ENCODE assay signal across 13 cellular contexts in genomic region chr12:6276247-6276887, GRCh38. TPM values are rescaled to one million over a fixed set of nuclear protein-coding genes. Genes with fewer than 3 reads are reported as not detected.
"Had no signal": no experiment of that assay in that cellular context is flagged by ENCODE, and none has a peak within 500 bp of the region (broad histone marks: within the 10 kb centered on the region; RNA-seq: fewer than 3 reads in every experiment).

No MANE protein-coding gene starts in this region.

- H3K27ac Mint-ChIP-seq: activated naive CD4-positive, alpha-beta T cell treated with anti-CD3 and anti-CD28 coated beads, Interleukin-2, amount 50 U/mL, for 72 hours; natural killer cell treated with Interleukin-12 subunit alpha and Interleukin-12 subunit beta and Interleukin-15 and Interleukin-18, amount 100 ng/mL, for 72 hours; stimulated activated effector memory CD8-positive, alpha-beta T cell treated with anti-CD3 and anti-CD28 coated beads, Interleukin-12 subunit alpha, Interleukin-12 subunit beta, amount 100 ng/mL, for 72 hours had no signal

- H3K4me3 ChIP-seq: esophagus muscularis mucosa, skin epidermis, transverse colon had no signal

- H3K4me3 Mint-ChIP-seq: natural killer cell treated with Interleukin-12 subunit alpha and Interleukin-12 subunit beta and Interleukin-15 and Interleukin-18, amount 100 ng/mL, for 72 hours; stimulated activated effector memory CD8-positive, alpha-beta T cell treated with anti-CD3 and anti-CD28 coated beads, Interleukin-12 subunit alpha, Interleukin-12 subunit beta, amount 100 ng/mL, for 72 hours had no signal

- H3K36me3 ChIP-seq: esophagus muscularis mucosa, transverse colon had no signal

- H3K36me3 Mint-ChIP-seq: activated naive CD4-positive, alpha-beta T cell treated with anti-CD3 and anti-CD28 coated beads, Interleukin-2, amount 50 U/mL, for 72 hours; natural killer cell treated with Interleukin-12 subunit alpha and Interleukin-12 subunit beta and Interleukin-15 and Interleukin-18, amount 100 ng/mL, for 72 hours had no signal

- ATAC-seq: activated naive CD4-positive, alpha-beta T cell treated with anti-CD3 and anti-CD28 coated beads, Interleukin-2, amount 50 U/mL, for 72 hours; natural killer cell treated with Interleukin-12 subunit alpha and Interleukin-12 subunit beta and Interleukin-15 and Interleukin-18, amount 100 ng/mL, for 72 hours; stimulated activated effector memory CD8-positive, alpha-beta T cell treated with anti-CD3 and anti-CD28 coated beads, Interleukin-12 subunit alpha, Interleukin-12 subunit beta, amount 100 ng/mL, for 72 hours had no signal

- H3K9me3 ChIP-seq: esophagus muscularis mucosa, transverse colon had no signal

- DNase-seq: activated CD4-positive, alpha-beta T cell treated with anti-CD3 and anti-CD28 coated beads, Interleukin-2, amount 50 U/mL, for 1 hour; activated T-cell treated with anti-CD3 and anti-CD28 coated beads for 4 hours; anterior cingulate cortex; head of caudate nucleus; T-helper 2 cell had no signal

- H3K9me3 Mint-ChIP-seq: activated naive CD4-positive, alpha-beta T cell treated with anti-CD3 and anti-CD28 coated beads, Interleukin-2, amount 50 U/mL, for 72 hours; natural killer cell treated with Interleukin-12 subunit alpha and Interleukin-12 subunit beta and Interleukin-15 and Interleukin-18, amount 100 ng/mL, for 72 hours; stimulated activated effector memory CD8-positive, alpha-beta T cell treated with anti-CD3 and anti-CD28 coated beads, Interleukin-12 subunit alpha, Interleukin-12 subunit beta, amount 100 ng/mL, for 72 hours had no signal

- H3K27me3 ChIP-seq: esophagus muscularis mucosa, transverse colon had no signal

RNA-seq across cellular contexts. Expression of gene PLEKHG6, which starts 34.1 kb away (rescaled TPM):
- total RNA-seq: activated CD8-positive, alpha-beta memory T cell treated with anti-CD3 and anti-CD28 coated beads for 36 hours; activated naive CD4-positive, alpha-beta T cell treated with anti-CD3 and anti-CD28 coated beads, Interleukin-2, amount 50 U/mL, for 72 hours; lung microvascular endothelial cell; natural killer cell treated with Interleukin-12 subunit alpha and Interleukin-12 subunit beta and Interleukin-15 and Interleukin-18, amount 100 ng/mL, for 72 hours had no signal
